In genomic region chr16:50065624-50066481, GRCh38 we compare ENCODE assay signal across 1 cellular context.
TF ChIP-seq lines count a peak whose summit lies in the region.

Gene HEATR3, plus strand, starts transcription at chr16:50065970. Its CDS starts 162 bp downstream, at chr16:50066132.

TF ChIP-seq in GM12878, 131 proteins besides CTCF, POLR2A, EP300 and RAD21 (continued from another document):
- TF ChIP-seq USF1 (IDR thresholded peaks at IDR 0.05; ENCODE audit: borderline replicate concordance, extremely low read length, insufficient read depth, low read depth, low read length) = no peak
- TF ChIP-seq TCF3 (IDR thresholded peaks at IDR 0.05; ENCODE audit: borderline replicate concordance, insufficient read depth, low read depth, low read length) = 0 out of 2 replicates have a peak, but pooled peaks have one; percentile 27
- no peak for TF ChIP-seq CHD4 (IDR thresholded peaks at IDR 0.05)
- TF ChIP-seq RCOR1 (conservative IDR thresholded peaks at IDR 0.05; ENCODE audit: low read depth, low read length) = no peak
- no peak for TF ChIP-seq NBN (IDR thresholded peaks at IDR 0.05)
- TF ChIP-seq TBL1XR1 (IDR thresholded peaks at IDR 0.05; ENCODE audit: low read depth, low read length) = no peak
- TF ChIP-seq KLF5 (IDR thresholded peaks at IDR 0.05; ENCODE audit: partially characterized antibody) = no peak
- no peak for TF ChIP-seq POLR2AphosphoS2 (IDR thresholded peaks at IDR 0.05; ENCODE audit: low read depth, low read length)
- no peak for TF ChIP-seq RFX5 (IDR thresholded peaks at IDR 0.05; ENCODE audit: low read depth, low read length)
- no peak for TF ChIP-seq MEF2A (IDR thresholded peaks at IDR 0.05; ENCODE audit: insufficient read depth, low read depth, low read length)
- no peak for TF ChIP-seq RB1 (IDR thresholded peaks at IDR 0.05; ENCODE audit: borderline replicate concordance)
- TF ChIP-seq JUND (IDR thresholded peaks at IDR 0.05; ENCODE audit: low read depth, low read length) = no peak
- no peak for TF ChIP-seq PAX5 (IDR thresholded peaks at IDR 0.05; ENCODE audit: borderline replicate concordance, low read depth, low read length)
- 0 out of 2 replicates have a peak, but pooled peaks have one; percentile 37 for TF ChIP-seq CHD2 (IDR thresholded peaks at IDR 0.05; ENCODE audit: borderline replicate concordance, low read depth, low read length)
- no peak for TF ChIP-seq ZNF384 (IDR thresholded peaks at IDR 0.05; ENCODE audit: borderline replicate concordance, low read depth, low read length)
- no peak for TF ChIP-seq SIX5 (IDR thresholded peaks at IDR 0.05; ENCODE audit: low read depth, low read length, severe bottlenecking)
- 0 out of 2 replicates have a peak, but pooled peaks have one; percentile 31 for TF ChIP-seq NR2F1 (conservative IDR thresholded peaks at IDR 0.05)
- TF ChIP-seq E4F1 (IDR thresholded peaks at IDR 0.05; ENCODE audit: borderline replicate concordance, partially characterized antibody) = no peak
- no peak for TF ChIP-seq BCLAF1 (IDR thresholded peaks at IDR 0.05)
- no peak for TF ChIP-seq SP1 (IDR thresholded peaks at IDR 0.05; ENCODE audit: low read depth, low read length)
- no peak for TF ChIP-seq FOXM1 (IDR thresholded peaks at IDR 0.05; ENCODE audit: low read depth, low read length)
- no peak for TF ChIP-seq NR2C2 (IDR thresholded peaks at IDR 0.05; ENCODE audit: borderline replicate concordance, control insufficient read depth, insufficient read length, low read depth)
- peak; percentile 82 for TF ChIP-seq NRF1 (conservative IDR thresholded peaks at IDR 0.05; ENCODE audit: low read depth, low read length)
- no peak for TF ChIP-seq ETV6 (conservative IDR thresholded peaks at IDR 0.05 in 1 of 2, IDR thresholded peaks at IDR 0.05 in 1 of 2; ENCODE audit: borderline replicate concordance in 1 of 2, low read depth in 1 of 2)
- TF ChIP-seq CEBPB (IDR thresholded peaks at IDR 0.05; ENCODE audit: borderline replicate concordance in 1 of 2, low read depth in 2 of 2, low read length in 2 of 2) = no peak
- peak; percentile 60 for TF ChIP-seq MEF2B (IDR thresholded peaks at IDR 0.05; ENCODE audit: partially characterized antibody, poor library complexity, severe bottlenecking)
- TF ChIP-seq IKZF1 (conservative IDR thresholded peaks at IDR 0.05) = peak; percentile 88
- TF ChIP-seq SKIL (IDR thresholded peaks at IDR 0.05; ENCODE audit: low read depth, poor library complexity, severe bottlenecking) = no peak
- TF ChIP-seq SUPT20H (IDR thresholded peaks at IDR 0.05; ENCODE audit: borderline replicate concordance, control insufficient read depth, low read depth, low read length) = no peak
- peak; percentile 72 for TF ChIP-seq POLR2AphosphoS5 (IDR thresholded peaks at IDR 0.05; ENCODE audit: low read length)
- no peak for TF ChIP-seq HDAC2 (IDR thresholded peaks at IDR 0.05)
- no peak for TF ChIP-seq CBFB (IDR thresholded peaks at IDR 0.05; ENCODE audit: low read depth)
- no peak for TF ChIP-seq MTA3 (IDR thresholded peaks at IDR 0.05; ENCODE audit: borderline replicate concordance, low read length)
- no peak for TF ChIP-seq ATF7 (IDR thresholded peaks at IDR 0.05; ENCODE audit: low read depth)
- TF ChIP-seq ATF3 (IDR thresholded peaks at IDR 0.05; ENCODE audit: borderline replicate concordance, extremely low read depth, low read depth, low read length) = no peak
- no peak for TF ChIP-seq IRF3 (IDR thresholded peaks at IDR 0.05)
- no peak for TF ChIP-seq PKNOX1 (IDR thresholded peaks at IDR 0.05)
- no peak for TF ChIP-seq ASH2L (IDR thresholded peaks at IDR 0.05; ENCODE audit: borderline replicate concordance, low read depth)
- peak; percentile 80 for TF ChIP-seq DPF2 (IDR thresholded peaks at IDR 0.05)
- no peak for TF ChIP-seq SMAD5 (IDR thresholded peaks at IDR 0.05; ENCODE audit: low read depth)
- no peak for TF ChIP-seq ZBED1 (IDR thresholded peaks at IDR 0.05; ENCODE audit: borderline replicate concordance)
- TF ChIP-seq LARP7 (IDR thresholded peaks at IDR 0.05) = peak; percentile 91; the same call in 1 of the 2 replicates
- TF ChIP-seq PML (IDR thresholded peaks at IDR 0.05; ENCODE audit: low read length) = no peak
- no peak for TF ChIP-seq SREBF1 (IDR thresholded peaks at IDR 0.05; ENCODE audit: low read length)
- TF ChIP-seq BCL11A (IDR thresholded peaks at IDR 0.05; ENCODE audit: low read depth, low read length) = no peak
- peak; percentile 70 for TF ChIP-seq MAX (IDR thresholded peaks at IDR 0.05; ENCODE audit: low read depth, low read length)
- TF ChIP-seq ZNF217 (IDR thresholded peaks at IDR 0.05) = peak; percentile 99
- no peak for TF ChIP-seq EGR1 (IDR thresholded peaks at IDR 0.05; ENCODE audit: borderline replicate concordance in 1 of 2, low read depth in 2 of 2, low read length in 2 of 2)
- no peak for TF ChIP-seq ZNF622 (IDR thresholded peaks at IDR 0.05)
- TF ChIP-seq REST (IDR thresholded peaks at IDR 0.05; ENCODE audit: low read depth, low read length) = no peak
- TF ChIP-seq NR2C1 (IDR thresholded peaks at IDR 0.05) = no peak
